In genomic region chr14:90727082-90727481, GRCh38 we compare ENCODE assay signal across 2 cellular contexts.
TF ChIP-seq lines count a peak whose summit lies in the region.

No MANE protein-coding gene starts in this region.

TF ChIP-seq in HCT116, 20 proteins besides CTCF, POLR2A, EP300 and RAD21:
- TF ChIP-seq EGR1 (IDR thresholded peaks at IDR 0.05; ENCODE audit: low read depth) (no peak), REST (IDR thresholded peaks at IDR 0.05; ENCODE audit: low read depth) (no peak), ZNF274 (IDR thresholded peaks at IDR 0.05; ENCODE audit: low read depth, low read length) (no peak), ELF1 (IDR thresholded peaks at IDR 0.05; ENCODE audit: borderline replicate concordance, low read depth) (no peak), EZH2 (IDR thresholded peaks at IDR 0.05) (no peak), CEBPB (IDR thresholded peaks at IDR 0.05; ENCODE audit: low read depth) (no peak), EZH2phosphoT487 (IDR thresholded peaks at IDR 0.05; ENCODE audit: borderline replicate concordance) (no peak), CBX3 (IDR thresholded peaks at IDR 0.05; ENCODE audit: low read depth) (no peak), TCF7L2 (IDR thresholded peaks at IDR 0.05; ENCODE audit: borderline replicate concordance, extremely low read depth, insufficient read depth, insufficient read length) (no peak)

TF ChIP-seq in H1, 55 proteins besides CTCF, POLR2A, EP300 and RAD21:
- TF ChIP-seq RBBP5 (IDR thresholded peaks at IDR 0.05; ENCODE audit: borderline replicate concordance, low read depth, low read length), result no peak
- TF ChIP-seq EZH2 (IDR thresholded peaks at IDR 0.05; ENCODE audit: low read depth, low read length, severe bottlenecking), result no peak
- TF ChIP-seq TAF7 (optimal IDR thresholded peaks at IDR 0.05; ENCODE audit: borderline replicate concordance, low read depth, low read length), result no peak
- no peak for TF ChIP-seq PHF8 (conservative IDR thresholded peaks at IDR 0.05; ENCODE audit: low read depth, low read length)
- TF ChIP-seq CHD7 (IDR thresholded peaks at IDR 0.05; ENCODE audit: insufficient replicate concordance, low read length), result no peak
- no peak for TF ChIP-seq KDM5A (IDR thresholded peaks at IDR 0.05; ENCODE audit: low read length)
- TF ChIP-seq ATF3 (IDR thresholded peaks at IDR 0.05; ENCODE audit: insufficient read depth, low read depth, low read length), result no peak
- TF ChIP-seq NRF1 (IDR thresholded peaks at IDR 0.05; ENCODE audit: low read depth, low read length), result no peak
- no peak for TF ChIP-seq TEAD4 (IDR thresholded peaks at IDR 0.05; ENCODE audit: low read depth, low read length)
- no peak for TF ChIP-seq SIN3A (conservative IDR thresholded peaks at IDR 0.05 in 1 of 2, IDR thresholded peaks at IDR 0.05 in 1 of 2; ENCODE audit: low read depth in 1 of 2, low read length in 2 of 2)
- TF ChIP-seq CBX8 (IDR thresholded peaks at IDR 0.05; ENCODE audit: borderline replicate concordance, low read depth, low read length), result no peak
- TF ChIP-seq CHD1 (IDR thresholded peaks at IDR 0.05; ENCODE audit: low read depth, low read length), result no peak
- no peak for TF ChIP-seq KDM1A (IDR thresholded peaks at IDR 0.05; ENCODE audit: borderline replicate concordance, low read length)
- TF ChIP-seq MAX (IDR thresholded peaks at IDR 0.05), result no peak
- no peak for TF ChIP-seq SUZ12 (IDR thresholded peaks at IDR 0.05; ENCODE audit: low read length)
- no peak for TF ChIP-seq CREB1 (IDR thresholded peaks at IDR 0.05)
- no peak for TF ChIP-seq CHD2 (IDR thresholded peaks at IDR 0.05; ENCODE audit: low read length)
- no peak for TF ChIP-seq TCF12 (IDR thresholded peaks at IDR 0.05; ENCODE audit: low read depth, low read length)
- TF ChIP-seq RFX5 (IDR thresholded peaks at IDR 0.05; ENCODE audit: borderline replicate concordance, low read depth, low read length), result no peak
